ENCODE assay signal across 6 cellular contexts in the genomic region with DNA sequence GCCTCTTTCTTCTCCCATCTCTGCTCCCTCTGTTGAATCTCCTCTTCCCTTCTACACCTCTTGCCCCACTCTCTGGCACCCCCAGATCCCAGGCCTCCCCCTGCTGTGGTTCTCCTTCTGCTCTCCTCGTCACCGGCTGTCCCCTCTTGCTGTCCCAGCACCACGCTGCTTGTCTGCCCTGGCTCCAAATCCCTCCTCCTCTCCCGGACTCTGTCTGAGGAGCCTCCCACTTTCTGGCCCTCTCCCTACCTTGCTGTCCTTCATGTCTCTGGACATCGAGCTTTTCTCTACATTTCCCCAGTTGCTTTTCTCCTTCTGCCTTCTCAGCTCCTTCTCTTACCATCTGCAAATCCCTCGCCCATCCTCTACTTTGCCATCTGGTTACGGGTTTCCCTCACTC. TPM values are rescaled to one million over a fixed set of nuclear protein-coding genes. Genes with fewer than 3 reads are reported as not detected.
DNase-seq lines count a peak whose midpoint lies in the region; ATAC-seq, FAIRE-seq and TF ChIP-seq lines count a peak whose summit lies in the region.

No MANE protein-coding gene starts in this region.

- peaks cover 10% of the 10 kb centered on the region for H4K20me1 ChIP-seq in astrocyte (ENCODE audit: insufficient read depth, low read length)

- peak overlapping the region; percentile 55 for H2AFZ ChIP-seq in astrocyte (ENCODE audit: low read depth, low read length)

- peaks cover 2% of the 10 kb centered on the region for H3K36me3 ChIP-seq in astrocyte (ENCODE audit: insufficient read depth, low read length)

- H3K4me1 Mint-ChIP-seq in astrocyte (ENCODE audit: low read depth, unreplicated experiment) (peaks cover 8% of the 10 kb centered on the region), naive B cell (peaks cover 21 to 47% (median 39%) of the 10 kb centered on the region in 3 donors)

- peak overlapping the region; percentile 89 for H3K4me3 Mint-ChIP-seq in astrocyte (ENCODE audit: unreplicated experiment)
- peak overlapping the region; percentile 64 to 96 (median 92) for H3K4me3 Mint-ChIP-seq in naive B cell

- H3K9me3 Mint-ChIP-seq in astrocyte (ENCODE audit: unreplicated experiment) (peaks cover 32% of the 10 kb centered on the region), naive B cell (peaks cover 9 to 58% (median 24%) of the 10 kb centered on the region in 7 donors)

- H3K27ac Mint-ChIP-seq in astrocyte (ENCODE audit: unreplicated experiment) (peak overlapping the region; percentile 26), naive B cell (peak overlapping the region; percentile 1 to 94 (median 54))

- H3K36me3 Mint-ChIP-seq in astrocyte (ENCODE audit: low read depth, unreplicated experiment) (peaks cover 32% of the 10 kb centered on the region), naive B cell (peaks cover 31 to 52% of the 10 kb centered on the region in 2 donors)

- peak overlapping the region; percentile 75 for H3K9ac ChIP-seq in astrocyte (ENCODE audit: low read length)

- ATAC-seq in naive B cell (ENCODE audit: low read depth in 2 of 2) (no peak), HG03342 (IDR thresholded peaks at IDR 0.05; ENCODE audit: unreplicated experiment) (no peak)

- peaks cover 8% of the 10 kb centered on the region for H3K4me1 ChIP-seq in astrocyte (ENCODE audit: insufficient read depth, low read length)

- no peaks in the 10 kb centered on the region for H3K27me3 Mint-ChIP-seq in astrocyte (ENCODE audit: low read depth, unreplicated experiment)
- no peaks in the 10 kb centered on the region for H3K27me3 Mint-ChIP-seq in naive B cell

- peak overlapping the region; percentile 84 for H3K4me2 ChIP-seq in astrocyte (ENCODE audit: low read length)

- peaks cover 3% of the 10 kb centered on the region for H3K9me3 ChIP-seq in astrocyte (ENCODE audit: insufficient read depth, low read depth, low read length)

- DNase-seq in GM03348 (ENCODE audit: low spot score) (peak; percentile 22), astrocyte (ENCODE audit: low read depth) (peak; percentile 5), naive B cell (no peak), NCI-H446 treated with DMSO at 0.1 percent for 48 hours (lab: John Stamatoyannopoulos, UW) (no peak), NCI-H524 (lab: John Stamatoyannopoulos, UW) (no peak)

- H3K27me3 ChIP-seq in astrocyte (ENCODE audit: insufficient read depth, low read length) = no peaks in the 10 kb centered on the region

- peak overlapping the region; percentile 73 for H3K4me3 ChIP-seq in astrocyte (ENCODE audit: insufficient read depth, low read depth, low read length)

- peaks cover 14% of the 10 kb centered on the region for H3K79me2 ChIP-seq in astrocyte (ENCODE audit: insufficient read depth, low read length)

- no peak for TF ChIP-seq CTCF in astrocyte (IDR thresholded peaks at IDR 0.05; ENCODE audit: insufficient read depth, low read depth, low read length)

- FAIRE-seq in astrocyte (lab: Jason Lieb, UNC) = no peak

- H3K27ac ChIP-seq in astrocyte (ENCODE audit: low read depth, low read length) = no peak overlapping the region

RNA-seq across cellular contexts. Expression of a gene that starts 1.3 kb away (rescaled TPM):
- total RNA-seq in astrocyte = 10.1 and 10.6 TPM in 2 replicates
- 10 to 100 TPM in 3 of 6 donors, 1 to 10 TPM in 3; 3.4 to 13.3 (median 9.5) TPM for polyA plus RNA-seq in naive B cell (ENCODE audit: low read depth in 6 of 6)

RNA-seq across cellular contexts. Expression of a gene that starts 24.9 kb away (rescaled TPM):
- total RNA-seq in astrocyte = 8.7 TPM in 2 replicates
- polyA plus RNA-seq in naive B cell (ENCODE audit: low read depth in 6 of 6) = 10 to 100 TPM in 2 of 6 donors, 1 to 10 TPM in 4; 4.6 to 22.2 (median 6.8) TPM

RNA-seq across cellular contexts. Expression of a gene that starts 35.6 kb away (rescaled TPM):
- total RNA-seq in astrocyte = 3.4 and 4.4 TPM in 2 replicates
- polyA plus RNA-seq in naive B cell (ENCODE audit: low read depth in 6 of 6) = 10 to 100 TPM; 17.6 to 36.9 (median 20.0) TPM

RNA-seq across cellular contexts. Expression of a gene that starts 54.4 kb away (rescaled TPM):
- total RNA-seq in astrocyte = 30.2 and 31.3 TPM in 2 replicates
- polyA plus RNA-seq in naive B cell (ENCODE audit: low read depth in 6 of 6) = 10 to 100 TPM; 11.2 to 40.7 (median 25.5) TPM

Comparison
In these comparisons a context has a peak if more than half of its experiments do, and no peak if none do; other contexts are left out.
1. DNase-seq: peak in GM03348 (single experiment) and astrocyte (single experiment); none in naive B cell (single experiment), NCI-H446 treated with DMSO at 0.1 percent for 48 hours (single experiment) and NCI-H524 (0 of 2).